In genomic region chr10:101141622-101142532, GRCh38 we compare ENCODE assay signal across 8 cellular contexts. TPM values are rescaled to one million over a fixed set of nuclear protein-coding genes. Genes with fewer than 3 reads are reported as not detected.
DNase-seq lines count a peak whose midpoint lies in the region; ATAC-seq and TF ChIP-seq lines count a peak whose summit lies in the region.

No MANE protein-coding gene starts in this region.

- peaks cover 70 to 100% (median 94%) of the 10 kb centered on the region in 9 donors for H3K27me3 ChIP-seq in heart left ventricle

- H3K9me3 ChIP-seq in heart left ventricle, result no peaks in the 10 kb centered on the region

- no peak for TF ChIP-seq POLR2A in heart left ventricle (IDR thresholded peaks at IDR 0.05)

- ATAC-seq in GM21529 (IDR thresholded peaks at IDR 0.05; ENCODE audit: unreplicated experiment) (peak; percentile 77), heart left ventricle (peak; percentile 68 to 91 (median 87)), GM18907 (IDR thresholded peaks at IDR 0.05; ENCODE audit: unreplicated experiment) (no peak)

- H3K4me3 ChIP-seq in heart left ventricle, result no peak overlapping the region

- H3K36me3 ChIP-seq in heart left ventricle, result no peaks in the 10 kb centered on the region

- peak overlapping the region; percentile 63 for H3K27ac ChIP-seq in C4-2B
- no peak overlapping the region for H3K27ac ChIP-seq in heart left ventricle

- peak; percentile 87 for TF ChIP-seq CTCF in C4-2B (conservative IDR thresholded peaks at IDR 0.05)
- TF ChIP-seq CTCF in heart left ventricle (IDR thresholded peaks at IDR 0.05), result peak; percentile 89 to 98 (median 96)

- intact Hi-C loops in heart left ventricle (cut with DNase I), result loop anchor here in 9 of 10 donors (1.0 to 10.0 kb wide), 9 partner anchors 45 to 95 kb away; no protein-coding TSS in a partner anchor

- 11 to 14% (median 13%) methylated on average over 19 to 21 of the region's 21 CpGs for WGBS in heart left ventricle, 4 donors

- peaks cover 0 to 33% (median 7%) of the 10 kb centered on the region in 12 donors for H3K4me1 ChIP-seq in heart left ventricle

- DNase-seq in NCI-H1105 (lab: John Stamatoyannopoulos, UW), result peak; percentile 54
- DNase-seq in T-helper 1 cell, result peak; percentile 49 to 74 (median 70)
- DNase-seq in activated naive CD8-positive, alpha-beta T cell treated with anti-CD3 and anti-CD28 coated beads, Interleukin-2, amount 50 U/mL, for 16 hours (ENCODE audit: low read depth, low spot score), result peak; percentile 72
- DNase-seq in heart left ventricle, result peak; percentile 69 to 92 (median 77)
- DNase-seq in retina, result peak; percentile 94

RNA-seq across cellular contexts. Expression of gene TLX1, which starts 10.8 kb away (rescaled TPM):
- total RNA-seq in heart left ventricle, result under 1 TPM in 6 of 9 donors, not detected in 3; 0.15 to 0.94 (median 0.20) TPM
- under 1 TPM; 0.08 to 0.15 TPM for polyA plus RNA-seq in heart left ventricle
